10 cellular contexts compared by ENCODE assay signal in the genomic region with DNA sequence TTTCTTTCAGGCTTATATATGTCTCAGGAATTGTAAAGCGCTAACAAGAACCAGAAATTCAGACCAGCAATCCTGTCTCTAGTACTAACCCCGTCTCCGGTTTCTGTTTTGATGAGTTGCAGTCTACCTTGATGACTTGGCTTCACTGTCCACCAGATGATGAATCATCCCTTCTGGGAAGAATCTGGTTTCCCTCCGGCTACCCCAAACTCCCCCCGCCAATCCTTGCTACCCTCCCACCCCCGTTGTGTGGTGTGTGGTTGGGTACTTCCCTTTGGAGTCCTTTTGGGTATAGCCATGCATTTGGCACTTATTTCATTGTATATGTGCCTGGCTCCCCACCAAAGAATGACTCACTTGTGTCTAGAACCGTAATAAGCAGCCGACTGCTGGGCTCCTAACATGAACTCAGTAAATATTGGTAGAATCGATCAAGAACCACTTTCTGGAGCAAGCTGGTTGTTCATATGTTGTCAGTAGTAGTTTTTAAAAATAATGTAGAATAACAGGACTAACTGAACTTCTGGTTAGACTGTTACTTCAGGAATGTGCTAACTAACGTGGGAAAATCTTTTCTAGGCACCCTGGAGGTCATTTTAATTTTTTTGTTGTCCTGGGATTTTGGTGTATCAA. TPM values are rescaled to one million over a fixed set of nuclear protein-coding genes. Genes with fewer than 3 reads are reported as not detected.
DNase-seq lines count a peak whose midpoint lies in the region; ATAC-seq, FAIRE-seq and TF ChIP-seq lines count a peak whose summit lies in the region.
"Had no signal": no experiment of that assay in that cellular context is flagged by ENCODE, and none has a peak within 500 bp of the region (broad histone marks: within the 10 kb centered on the region; RNA-seq: fewer than 3 reads in every experiment).

No MANE protein-coding gene starts in this region.

- H3K9me3 ChIP-seq in mesodermal cell (ENCODE audit: control insufficient read depth, low read length): no peaks in the 10 kb centered on the region

- H3K27ac ChIP-seq in HL-60 (replicated peaks) (no peak overlapping the region), mesodermal cell (ENCODE audit: low read depth, low read length, severe bottlenecking) (peak overlapping the region; percentile 81)

- no peaks in the 10 kb centered on the region for H3K27me3 ChIP-seq in HL-60 (ENCODE audit: insufficient read depth, poor library complexity, severe bottlenecking)

- no peak for TF ChIP-seq CTCF in HL-60 (IDR thresholded peaks at IDR 0.05; ENCODE audit: insufficient read depth, low read length)

- 80 to 91% methylated on average over 7 of the region's 10 CpGs for WGBS in mesodermal cell (ENCODE audit: insufficient coverage in 2 of 2), 2 experiments

- peaks cover 26% of the 10 kb centered on the region for H3K4me1 ChIP-seq in mesodermal cell (ENCODE audit: control insufficient read depth, insufficient read depth, low read length, poor library complexity, severe bottlenecking)

- DNase-seq in AG20443 (ENCODE audit: low spot score): peak; percentile 71
- peak; percentile 31 to 72 for DNase-seq in HL-60 (ENCODE audit: low read depth in 1 of 2, low spot score in 1 of 2)
- DNase-seq in activated T-helper 9 cell treated with anti-CD3 and anti-CD28 coated beads, Interleukin-2, amount 50 U/mL, for 16 hours (ENCODE audit: low read depth): peak; percentile 12
- no peak for DNase-seq in GM12891 (ENCODE audit: insufficient read length, low spot score)
- DNase-seq in NCI-H1694 (lab: John Stamatoyannopoulos, UW): no peak

- no peaks in the 10 kb centered on the region for H3K36me3 ChIP-seq in mesodermal cell (ENCODE audit: control insufficient read depth, insufficient read depth, low read length)

- no peak for ATAC-seq in HG02678 (IDR thresholded peaks at IDR 0.05; ENCODE audit: unreplicated experiment)
- no peak for ATAC-seq in GM21526 (IDR thresholded peaks at IDR 0.05; ENCODE audit: low FRiP score, unreplicated experiment)

- FAIRE-seq in GM12891 (lab: Jason Lieb, UNC): no peak
- FAIRE-seq: colon, H1 had no signal

- no peak for TF ChIP-seq POLR2A in GM12891 (IDR thresholded peaks at IDR 0.05; ENCODE audit: low read depth, low read length)

- H3K4me3 ChIP-seq in HL-60 (replicated peaks; ENCODE audit: insufficient read depth, low read length) (no peak overlapping the region), mesodermal cell (ENCODE audit: extremely low read depth, insufficient read depth, low read length, poor library complexity, severe bottlenecking) (no peak overlapping the region)

TF ChIP-seq in GM12891, 5 proteins besides CTCF, POLR2A, EP300 and RAD21:
- TF ChIP-seq POLR2AphosphoS5 (IDR thresholded peaks at IDR 0.05; ENCODE audit: low read depth, low read length): no peak
- TF ChIP-seq POU2F2 (IDR thresholded peaks at IDR 0.05; ENCODE audit: low read depth, low read length): no peak
- no peak for TF ChIP-seq PAX5 (IDR thresholded peaks at IDR 0.05; ENCODE audit: insufficient read depth, low read length, severe bottlenecking)
- TF ChIP-seq TAF1 (IDR thresholded peaks at IDR 0.05; ENCODE audit: low read depth, low read length): no peak
- TF ChIP-seq SPI1 (IDR thresholded peaks at IDR 0.05; ENCODE audit: low read depth, low read length): no peak

RNA-seq across cellular contexts. Expression of gene TGFBI, which starts 8.3 kb away (rescaled TPM):
- polyA plus RNA-seq in mesodermal cell (2013, experiment 1 of 2): 718 TPM
- 804 TPM for polyA plus RNA-seq in mesodermal cell (2013, experiment 2 of 2)
- not detected for polyA plus RNA-seq in GM12891 (2012; ENCODE audit: low read depth, missing spikeins)

Comparison
In these comparisons a context has a peak if more than half of its experiments do, and no peak if none do; other contexts are left out.
1. DNase-seq: peak in AG20443 (single experiment), HL-60 (2 of 2) and activated T-helper 9 cell treated with anti-CD3 and anti-CD28 coated beads, Interleukin-2, amount 50 U/mL, for 16 hours (single experiment); none in GM12891 (single experiment) and NCI-H1694 (single experiment).